8 cellular contexts compared by ENCODE assay signal in the genomic region with DNA sequence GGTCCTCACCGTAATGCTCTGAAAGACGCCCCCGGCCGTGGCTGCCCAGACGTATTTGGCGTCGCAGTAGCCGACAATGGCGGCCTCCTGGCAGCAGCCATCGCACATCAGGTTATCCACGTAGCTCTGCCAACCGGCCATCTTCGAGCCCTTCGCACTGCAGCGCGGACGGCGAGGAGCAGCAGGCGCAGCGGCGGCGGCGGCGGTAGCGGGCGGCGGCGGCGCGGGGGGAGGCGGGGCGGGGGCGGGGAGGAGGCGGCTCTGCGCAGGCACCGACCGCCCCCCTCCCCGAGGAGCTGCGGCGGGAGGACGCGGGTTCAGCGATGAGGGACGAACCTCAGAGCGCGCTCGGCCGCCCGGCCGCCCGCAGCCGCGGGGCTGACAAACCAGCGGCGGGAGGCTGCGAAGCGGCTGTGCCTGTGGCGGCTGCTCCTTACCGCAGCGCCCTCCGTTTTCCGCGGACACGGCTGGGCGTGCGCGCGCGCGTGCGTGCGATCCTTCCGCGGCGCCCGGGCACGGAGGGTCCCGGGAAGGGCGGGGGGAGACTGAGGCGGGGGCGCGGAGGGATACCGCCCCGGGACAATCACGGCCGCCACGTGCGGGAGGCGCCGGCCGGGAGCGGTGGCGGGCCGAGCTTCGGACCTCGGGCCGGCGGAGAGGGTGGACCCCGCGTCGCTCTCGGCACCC. TPM values are rescaled to one million over a fixed set of nuclear protein-coding genes. Genes with fewer than 3 reads are reported as not detected.
A peak's percentile ranks its signal among the peaks of the same experiment; 100 is the strongest.
DNase-seq lines count a peak whose midpoint lies in the region; ATAC-seq, FAIRE-seq and TF ChIP-seq lines count a peak whose summit lies in the region.

A gene with protein sequence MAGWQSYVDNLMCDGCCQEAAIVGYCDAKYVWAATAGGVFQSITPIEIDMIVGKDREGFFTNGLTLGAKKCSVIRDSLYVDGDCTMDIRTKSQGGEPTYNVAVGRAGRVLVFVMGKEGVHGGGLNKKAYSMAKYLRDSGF (minus strand): TSS at position 180 of the 687 bp plus-strand sequence. CDS start 39 bp downstream, at position 141.

- peak within 1 kb of the TSS; percentile 90 to 99 (median 96) for H3K4me3 Mint-ChIP-seq in IgD-negative memory B cell
- H3K4me3 Mint-ChIP-seq in activated naive CD8-positive, alpha-beta T cell treated with anti-CD3 and anti-CD28 coated beads, Interleukin-2, amount 50 U/mL, for 24 hours: peak within 1 kb of the TSS; percentile 83

- DNase-seq in D341Med (ENCODE audit: low spot score): peak; percentile 89
- peak; percentile 88 for DNase-seq in SK-N-DZ (ENCODE audit: low spot score)
- peak; percentile 38 for DNase-seq in activated naive CD8-positive, alpha-beta T cell treated with anti-CD3 and anti-CD28 coated beads, Interleukin-2, amount 50 U/mL, for 24 hours
- DNase-seq in Right ventricle myocardium inferior (ENCODE audit: missing footprints): peak; percentile 80
- DNase-seq in pancreas: peak; percentile 59 to 84 (median 72)
- peak; percentile 59 to 85 for DNase-seq in tibial artery

- intact Hi-C loops in Right ventricle myocardium inferior (cut with DNase I) (loop anchor here (5.0 kb wide), 1 partner anchor 196 kb away; no protein-coding TSS in a partner anchor), pancreas (cut with DNase I) (no loop called here), tibial artery (cut with DNase I; ENCODE audit: low total_unique reads) (loop anchor here (5.0 kb wide), 1 partner anchor 401 kb away; no protein-coding TSS in a partner anchor)

- H3K36me3 ChIP-seq in pancreas (no peaks in the 10 kb centered on the region), tibial artery (peaks cover 0 to 5% (median under 1%) of the 10 kb centered on the region in 3 donors)

- H3K36me3 Mint-ChIP-seq in IgD-negative memory B cell: peaks cover 2% of the 10 kb centered on the region
- no peaks in the 10 kb centered on the region for H3K36me3 Mint-ChIP-seq in activated naive CD8-positive, alpha-beta T cell treated with anti-CD3 and anti-CD28 coated beads, Interleukin-2, amount 50 U/mL, for 24 hours (ENCODE audit: low read depth)

- H3K9me3 Mint-ChIP-seq in IgD-negative memory B cell: no peaks in the 10 kb centered on the region
- H3K9me3 Mint-ChIP-seq in activated naive CD8-positive, alpha-beta T cell treated with anti-CD3 and anti-CD28 coated beads, Interleukin-2, amount 50 U/mL, for 24 hours: no peaks in the 10 kb centered on the region

- H3K27me3 ChIP-seq in pancreas (peaks cover 0 to 6% (median 1%) of the 10 kb centered on the region in 4 donors), tibial artery (no peaks in the 10 kb centered on the region)

- WGBS in pancreas, 2 donors: 0 to 1% methylated on average over 71 to 102 of the region's 102 CpGs

- H3K27ac ChIP-seq in pancreas: peak within 1 kb of the TSS; percentile 61 to 85 (median 74)
- peak within 1 kb of the TSS; percentile 97 for H3K27ac ChIP-seq in tibial artery

- ATAC-seq in GM21528 (IDR thresholded peaks at IDR 0.05; ENCODE audit: low FRiP score, unreplicated experiment): peak; percentile 56
- peak; percentile 38 for ATAC-seq in activated naive CD8-positive, alpha-beta T cell treated with anti-CD3 and anti-CD28 coated beads, Interleukin-2, amount 50 U/mL, for 24 hours
- peak; percentile 82 for ATAC-seq in Right ventricle myocardium inferior
- ATAC-seq in pancreas: peak; percentile 66 to 79 (median 73)

- peak within 1 kb of the TSS; percentile 92 to 96 (median 92) for H3K27ac Mint-ChIP-seq in IgD-negative memory B cell
- H3K27ac Mint-ChIP-seq in activated naive CD8-positive, alpha-beta T cell treated with anti-CD3 and anti-CD28 coated beads, Interleukin-2, amount 50 U/mL, for 24 hours: peak within 1 kb of the TSS; percentile 64

- peaks cover 4 to 13% (median 4%) of the 10 kb centered on the region in 3 donors for H3K4me1 ChIP-seq in pancreas
- H3K4me1 ChIP-seq in tibial artery: peaks cover 0 to 42% (median 12%) of the 10 kb centered on the region in 4 donors

- TF ChIP-seq CTCF in pancreas (IDR thresholded peaks at IDR 0.05) (no peak), tibial artery (IDR thresholded peaks at IDR 0.05) (peak in 1 of 2 experiments; percentile 9)

- peak within 1 kb of the TSS; percentile 77 to 93 (median 89) for H3K4me3 ChIP-seq in pancreas
- peak within 1 kb of the TSS; percentile 93 to 94 for H3K4me3 ChIP-seq in tibial artery

- H3K27me3 Mint-ChIP-seq in IgD-negative memory B cell: peaks cover 6% of the 10 kb centered on the region
- H3K27me3 Mint-ChIP-seq in activated naive CD8-positive, alpha-beta T cell treated with anti-CD3 and anti-CD28 coated beads, Interleukin-2, amount 50 U/mL, for 24 hours: peaks cover 39% of the 10 kb centered on the region

- peaks cover 5 to 18% (median 15%) of the 10 kb centered on the region in 3 donors for H3K4me1 Mint-ChIP-seq in IgD-negative memory B cell
- peaks cover 19% of the 10 kb centered on the region for H3K4me1 Mint-ChIP-seq in activated naive CD8-positive, alpha-beta T cell treated with anti-CD3 and anti-CD28 coated beads, Interleukin-2, amount 50 U/mL, for 24 hours

- H3K9me3 ChIP-seq in pancreas: no peaks in the 10 kb centered on the region
- H3K9me3 ChIP-seq in tibial artery: no peaks in the 10 kb centered on the region

- FAIRE-seq in pancreas (lab: Jason Lieb, UNC): no peak

RNA-seq across cellular contexts. Expression of the gene that starts here (rescaled TPM):
- polyA plus RNA-seq in IgD-negative memory B cell: 2.8 TPM
- polyA plus RNA-seq in SK-N-DZ (2014; cell fraction: cytosol; rRNA removed): 312 and 314 TPM in 2 replicates
- 282 and 316 TPM in 2 replicates for polyA plus RNA-seq in SK-N-DZ (2014; cell fraction: nucleus; rRNA removed)
- total RNA-seq in Right ventricle myocardium inferior: 71.2 TPM
- total RNA-seq in pancreas: 10 to 100 TPM; 31.8 to 39.9 (median 33.5) TPM
- 100 to 1,000 TPM in 1 of 2 donors, 10 to 100 TPM in 1; 32.2 to 109 TPM for polyA plus RNA-seq in pancreas

Comparison
In these comparisons a context has a peak if more than half of its experiments do, and no peak if none do; other contexts are left out.
1. Peak in every context shown above with its lines: DNase-seq, ATAC-seq, H3K4me3 ChIP-seq and H3K27ac ChIP-seq.
2. DNase-seq: peak in every context shown above with its lines; median percentile 89 in D341Med; 88 in SK-N-DZ; 80 in Right ventricle myocardium inferior; 72 in pancreas; 72 in tibial artery; 38 in activated naive CD8-positive, alpha-beta T cell treated with anti-CD3 and anti-CD28 coated beads, Interleukin-2, amount 50 U/mL, for 24 hours.
3. intact Hi-C loops: an anchor here in Right ventricle myocardium inferior (5.0 kb wide) and tibial artery (5.0 kb wide); none called in pancreas.